In the genomic region with DNA sequence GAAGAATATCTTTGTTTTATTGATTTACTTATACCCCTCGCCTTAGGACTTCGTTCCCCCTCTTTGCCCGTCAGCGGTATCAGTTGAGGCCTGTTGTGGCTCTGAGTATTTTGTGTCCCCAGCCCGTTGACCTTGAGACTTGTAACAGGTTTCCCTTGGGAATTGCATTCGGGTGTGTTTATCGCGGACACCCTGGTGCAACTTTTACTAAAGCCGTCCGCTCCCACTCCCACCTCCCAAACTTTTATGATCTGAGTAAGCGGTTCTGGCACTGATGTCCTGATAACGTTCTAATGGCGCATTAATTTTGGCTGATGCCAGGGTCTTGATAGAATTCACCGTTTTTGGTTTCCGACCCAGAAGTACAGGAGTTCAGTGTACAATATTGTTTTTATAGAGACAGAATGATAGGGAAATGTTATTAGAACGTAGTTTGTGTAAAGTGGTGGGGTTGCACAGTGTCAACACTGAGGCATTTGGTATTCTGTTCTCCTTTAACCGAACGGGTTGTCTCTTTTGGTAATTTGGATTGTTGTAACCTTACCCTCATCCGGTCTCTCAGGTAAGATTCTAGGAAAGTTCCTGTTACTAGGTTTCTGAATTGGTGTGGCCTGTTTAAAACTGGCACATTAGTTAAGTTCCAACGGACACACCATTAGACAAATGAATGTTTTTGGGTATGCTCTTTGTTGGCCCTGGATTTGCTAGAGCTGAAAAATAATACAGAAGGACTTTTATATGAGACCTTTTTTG, we compare ENCODE assay signal across 8 cellular contexts. TPM values are rescaled to one million over a fixed set of nuclear protein-coding genes. Genes with fewer than 3 reads are reported as not detected.
DNase-seq lines count a peak whose midpoint lies in the region; ATAC-seq and TF ChIP-seq lines count a peak whose summit lies in the region.

No MANE protein-coding gene starts in this region.

- H3K9me3 Mint-ChIP-seq in brain (peaks cover 0 to 2% (median 0%) of the 10 kb centered on the region in 5 experiments), immature natural killer cell (no peaks in the 10 kb centered on the region)

- peaks cover 50% of the 10 kb centered on the region for H3K36me3 ChIP-seq in MG63

- H3K27me3 Mint-ChIP-seq in brain (peaks cover 5% of the 10 kb centered on the region), immature natural killer cell (ENCODE audit: low read depth in 3 of 3) (peaks cover 11 to 19% (median 18%) of the 10 kb centered on the region in 3 donors)

- H3K9me3 ChIP-seq in MG63 = peaks cover 12% of the 10 kb centered on the region

- peaks cover 57% of the 10 kb centered on the region for H3K4me1 Mint-ChIP-seq in brain
- H3K4me1 Mint-ChIP-seq in immature natural killer cell = peaks cover 43 to 58% of the 10 kb centered on the region in 2 donors

- DNase-seq in DMS53 (lab: John Stamatoyannopoulos, UW) (peak; percentile 33), DMS53 treated with DMSO at 0.1 percent for 48 hours (lab: John Stamatoyannopoulos, UW; ENCODE audit: unreplicated experiment) (no peak), MG63 (peak; percentile 30), immature natural killer cell (peak in 1 of 3 donors; percentile 3)
- DNase-seq in stimulated activated CD8-positive, alpha-beta memory T cell treated with anti-CD3 and anti-CD28 coated beads, Interleukin-4, amount 100 ng/mL, for 48 hours = peak; percentile 10

- H3K4me3 Mint-ChIP-seq in brain (peak overlapping the region; percentile 99 to 100 (median 99)), immature natural killer cell (peak overlapping the region; percentile 92 to 99 (median 96))

- H3K36me3 Mint-ChIP-seq in brain (peaks cover 48% of the 10 kb centered on the region), immature natural killer cell (peaks cover 9 to 27% (median 18%) of the 10 kb centered on the region in 3 donors)

- no peak for TF ChIP-seq CTCF in brain (conservative IDR thresholded peaks at IDR 0.05)

- no peak for ATAC-seq in HG02973 (IDR thresholded peaks at IDR 0.05; ENCODE audit: unreplicated experiment)
- no peak for ATAC-seq in HG03135 (IDR thresholded peaks at IDR 0.05; ENCODE audit: unreplicated experiment)

- H3K27ac Mint-ChIP-seq in brain = peak overlapping the region; percentile 95 to 100 (median 99)
- peak overlapping the region; percentile 96 to 99 (median 98) for H3K27ac Mint-ChIP-seq in immature natural killer cell

- H3K4me3 ChIP-seq in MG63 = peak overlapping the region; percentile 84

- no peaks in the 10 kb centered on the region for H3K27me3 ChIP-seq in MG63

RNA-seq across cellular contexts. Expression of gene OIP5, which starts 47.8 kb away (rescaled TPM):
- total RNA-seq in MG63 (2014; rRNA removed; shearing (Covaris generic); ENCODE audit: low replicate concordance) = 27.5 and 46.3 TPM in 2 replicates
- 9.2 TPM for polyA plus RNA-seq in brain (ENCODE audit: insufficient read depth, low read depth, low replicate concordance)
- polyA plus RNA-seq in immature natural killer cell = 1 to 10 TPM in 1 of 3 donors, under 1 TPM in 2; 0.35 to 2.4 (median 0.44) TPM

RNA-seq across cellular contexts. Expression of gene NUSAP1, which starts 48.1 kb away (rescaled TPM):
- 161 and 169 TPM in 2 replicates for total RNA-seq in MG63 (2014; rRNA removed; shearing (Covaris generic); ENCODE audit: low replicate concordance)
- 158 TPM for polyA plus RNA-seq in brain (ENCODE audit: insufficient read depth, low read depth, low replicate concordance)
- polyA plus RNA-seq in immature natural killer cell = 1 to 10 TPM; 2.6 to 6.5 (median 4.0) TPM

RNA-seq across cellular contexts. Expression of gene CHP1, which starts 53.5 kb away (rescaled TPM):
- 65.9 and 88.1 TPM in 2 replicates for total RNA-seq in MG63 (2014; rRNA removed; shearing (Covaris generic); ENCODE audit: low replicate concordance)
- polyA plus RNA-seq in brain (ENCODE audit: insufficient read depth, low read depth, low replicate concordance) (33.4 TPM), immature natural killer cell (10 to 100 TPM; 14.7 to 29.6 (median 24.6) TPM)

RNA-seq across cellular contexts. Expression of gene EXD1, which starts 54.0 kb away (rescaled TPM):
- not detected in 2 replicates for total RNA-seq in MG63 (2014; rRNA removed; shearing (Covaris generic); ENCODE audit: low replicate concordance)
- polyA plus RNA-seq in brain (ENCODE audit: insufficient read depth, low read depth, low replicate concordance) = 0.10 TPM
- polyA plus RNA-seq in immature natural killer cell = not detected

Comparison
In these comparisons a context has a peak if more than half of its experiments do, and no peak if none do; other contexts are left out.
1. RNA of gene NUSAP1, which starts 48.1 kb away (polyA plus RNA-seq): 158 TPM in brain (single experiment); 2.6 to 6.5 TPM in immature natural killer cell; every median in the first group is over 10 times any median in the second.